Comparison of ENCODE assay signal across 1 cellular context in genomic region chr13:110657196-110657595, GRCh38.
TF ChIP-seq lines count a peak whose summit lies in the region.

No MANE protein-coding gene starts in this region.

TF ChIP-seq in GM12878, 131 proteins besides CTCF, POLR2A, EP300 and RAD21:
- TF ChIP-seq SMC3 (IDR thresholded peaks at IDR 0.05; ENCODE audit: borderline replicate concordance, low read length) (no peak), SMARCA5 (IDR thresholded peaks at IDR 0.05) (no peak)
TF ChIP-seq in GM12878: peak in this region for 0.
